27 cellular contexts compared by ENCODE assay signal in the genomic region with DNA sequence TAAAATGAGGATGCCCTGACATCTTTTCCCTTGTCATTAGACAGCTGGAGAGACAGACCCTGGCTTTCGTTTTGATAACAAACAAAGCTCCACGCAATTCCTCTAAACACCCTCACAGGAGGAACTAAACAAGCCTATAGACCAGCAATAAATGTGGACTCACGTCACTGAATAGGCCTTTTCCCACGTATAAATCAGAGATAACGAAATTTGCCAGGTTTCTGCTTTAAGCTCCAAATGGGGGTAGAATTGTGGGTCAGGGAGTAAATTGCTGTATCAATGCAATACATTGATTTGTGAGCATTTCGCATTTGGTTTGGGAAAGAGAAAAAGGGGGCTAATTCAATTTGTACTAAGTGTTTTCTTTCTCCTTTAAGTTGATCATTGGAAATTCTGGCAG.
"Had no signal": no experiment of that assay in that cellular context is flagged by ENCODE, and none has a peak within 500 bp of the region (broad histone marks: within the 10 kb centered on the region; RNA-seq: fewer than 3 reads in every experiment).

No MANE protein-coding gene starts in this region.

- H3K36me3 ChIP-seq: neutrophil, pancreas, prostate gland, right lobe of liver, sigmoid colon, suprapubic skin, tibial artery, transverse colon, upper lobe of right lung, uterus had no signal

- ATAC-seq: naive thymus-derived CD8-positive, alpha-beta T cell; natural killer cell treated with Interleukin-12 subunit alpha and Interleukin-12 subunit beta and Interleukin-15 and Interleukin-18, amount 100 ng/mL, for 72 hours; pancreas; right cardiac atrium; right lobe of liver; stimulated activated memory B cell treated with anti-CD40 and anti-IgM and Interleukin-4, amounts not matched to agents 10 μg/mL and 1 μg/mL and 100 μg/mL, for 72 hours; stimulated activated naive CD8-positive, alpha-beta T cell treated with anti-CD3 and anti-CD28 coated beads, Interleukin-15, amount 100 ng/mL, for 72 hours; stimulated activated naive CD8-positive, alpha-beta T cell treated with anti-CD3 and anti-CD28 coated beads, Interleukin-15, Interleukin-2, amounts not matched to agents 100 U/mL and 50 U/mL, for 24 hours; upper lobe of right lung had no signal

- FAIRE-seq: pancreas, small intestine had no signal

- H3K4me1 ChIP-seq: pancreas, prostate gland, right lobe of liver, sigmoid colon, testis, transverse colon, upper lobe of right lung, uterus had no signal

- DNase-seq: naive thymus-derived CD8-positive, alpha-beta T cell; nephron progenitor cell; nucleus accumbens; pancreas; right cardiac atrium; right lobe of liver; sigmoid colon; small intestine; stimulated activated CD4-positive, alpha-beta T cell treated with anti-CD3 and anti-CD28 coated beads, Interleukin-15, amount 100 ng/mL, for 24 hours; stimulated activated CD4-positive, alpha-beta T cell treated with anti-CD3 and anti-CD28 coated beads, Interleukin-2, amount 100 ng/mL, for 24 hours; stimulated activated CD4-positive, alpha-beta T cell treated with anti-CD3 and anti-CD28 coated beads, Interleukin-2, amount 100 ng/mL, for 48 hours; stimulated activated CD4-positive, alpha-beta T cell treated with anti-CD3 and anti-CD28 coated beads, Interleukin-4, amount 100 ng/mL, for 4 hours; stimulated activated CD8-positive, alpha-beta memory T cell treated with anti-CD3 and anti-CD28 coated beads, Interleukin-4, amount 100 ng/mL, for 48 hours; stimulated activated naive CD4-positive, alpha-beta T cell; stimulated activated naive CD8-positive, alpha-beta T cell treated with anti-CD3 and anti-CD28 coated beads, Interleukin-15, amount 100 ng/mL, for 72 hours; stimulated activated naive CD8-positive, alpha-beta T cell treated with anti-CD3 and anti-CD28 coated beads, Interleukin-15, Interleukin-2, amounts not matched to agents 100 U/mL and 50 U/mL, for 24 hours; substantia nigra; testis; tibial artery; transverse colon; upper lobe of right lung; uterus had no signal

- H3K9me3 ChIP-seq: neutrophil, pancreas, prostate gland, right lobe of liver, sigmoid colon, suprapubic skin, testis, tibial artery, transverse colon, upper lobe of right lung, uterus had no signal

- H3K27ac ChIP-seq: neutrophil, pancreas, prostate gland, right lobe of liver, sigmoid colon, suprapubic skin, testis, tibial artery, transverse colon, upper lobe of right lung, uterus had no signal

- H3K4me3 ChIP-seq: pancreas, prostate gland, right lobe of liver, sigmoid colon, suprapubic skin, testis, tibial artery, transverse colon, upper lobe of right lung, uterus had no signal

- H3K27me3 ChIP-seq: pancreas, right lobe of liver, sigmoid colon, suprapubic skin, testis, tibial artery, transverse colon, upper lobe of right lung, uterus had no signal
